In the genomic region with DNA sequence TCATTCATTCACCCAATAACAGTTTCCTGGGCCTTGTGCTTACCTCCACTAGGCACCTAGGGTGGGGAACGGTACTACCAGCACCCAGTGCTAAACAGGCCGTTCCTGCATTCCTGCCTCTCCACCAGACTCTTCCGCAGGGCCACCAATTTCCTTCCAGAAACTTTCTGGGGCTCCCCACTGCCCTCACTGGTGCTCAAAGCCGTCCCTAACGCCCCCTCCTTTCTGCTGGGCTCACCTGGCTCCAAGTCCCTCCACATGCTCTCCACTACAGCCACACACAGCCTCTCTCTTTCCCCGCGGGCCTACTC, we compare ENCODE assay signal across 8 cellular contexts. TPM values are rescaled to one million over a fixed set of nuclear protein-coding genes. Genes with fewer than 3 reads are reported as not detected.
DNase-seq lines count a peak whose midpoint lies in the region; ATAC-seq lines count a peak whose summit lies in the region.
"Had no signal": no experiment of that assay in that cellular context is flagged by ENCODE, and none has a peak within 500 bp of the region (broad histone marks: within the 10 kb centered on the region; RNA-seq: fewer than 3 reads in every experiment).

No MANE protein-coding gene starts in this region.

- peak overlapping the region; percentile 91 for H3K27ac ChIP-seq in stomach smooth muscle (ENCODE audit: low read length)

- POLR2A ChIA-PET in activated CD4-positive, alpha-beta memory T cell treated with anti-CD3 and anti-CD28 coated beads, Interleukin-2, amount 10 ng/mL, durations not matched to agents 7 days and 5 days (lab: Charles Lee) = interaction anchor here (0.9 to 18.3 kb wide), 9 partner anchors 15 to 200 kb away, joined by 3 to 864 read pairs (median 8); a partner anchor contains a TSS

- peak overlapping the region; percentile 42 to 85 for H3K9ac ChIP-seq in stomach smooth muscle (ENCODE audit: low read length in 2 of 2)

- peaks cover 65% of the 10 kb centered on the region for H3K36me3 Mint-ChIP-seq in activated CD4-positive, alpha-beta memory T cell treated with anti-CD3 and anti-CD28 coated beads, Interleukin-2, amount 10 ng/mL, durations not matched to agents 7 days and 5 days (ENCODE audit: low read depth)

- H3K4me3 Mint-ChIP-seq in activated CD4-positive, alpha-beta memory T cell treated with anti-CD3 and anti-CD28 coated beads, Interleukin-2, amount 10 ng/mL, durations not matched to agents 7 days and 5 days = peak overlapping the region; percentile 94

- H3K27ac Mint-ChIP-seq in activated CD4-positive, alpha-beta memory T cell treated with anti-CD3 and anti-CD28 coated beads, Interleukin-2, amount 10 ng/mL, durations not matched to agents 7 days and 5 days = peak overlapping the region; percentile 98

- H3K9me3 ChIP-seq in stomach smooth muscle (ENCODE audit: control insufficient read depth in 2 of 2, low read length in 2 of 2) = no peaks in the 10 kb centered on the region

- peaks cover 77% of the 10 kb centered on the region for H3K4me1 Mint-ChIP-seq in activated CD4-positive, alpha-beta memory T cell treated with anti-CD3 and anti-CD28 coated beads, Interleukin-2, amount 10 ng/mL, durations not matched to agents 7 days and 5 days

- no peak for DNase-seq in activated CD4-positive, alpha-beta memory T cell treated with anti-CD3 and anti-CD28 coated beads, Interleukin-2, amount 10 ng/mL, durations not matched to agents 7 days and 5 days
- DNase-seq in mesenteric fat pad (ENCODE audit: low spot score) (no peak), NCI-H2081 (lab: John Stamatoyannopoulos, UW) (no peak), SKM-1 (lab: John Stamatoyannopoulos, UW; ENCODE audit: unreplicated experiment) (no peak)
- DNase-seq: cortex of kidney had no signal

- peak overlapping the region; percentile 37 for H3K4me3 ChIP-seq in iPS-11a (ENCODE audit: low read depth, low read length)
- H3K4me3 ChIP-seq in stomach smooth muscle (ENCODE audit: low read length in 2 of 2) = peak overlapping the region; percentile 38 to 78

- CTCF ChIA-PET in activated CD4-positive, alpha-beta memory T cell treated with anti-CD3 and anti-CD28 coated beads, Interleukin-2, amount 10 ng/mL, durations not matched to agents 7 days and 5 days (lab: Charles Lee) = interaction anchor here (0.6 to 6.1 kb wide), 3 partner anchors 14 to 50 kb away, joined by 3 to 59 read pairs (median 4); no protein-coding TSS in a partner anchor

- no peaks in the 10 kb centered on the region for H3K9me3 Mint-ChIP-seq in activated CD4-positive, alpha-beta memory T cell treated with anti-CD3 and anti-CD28 coated beads, Interleukin-2, amount 10 ng/mL, durations not matched to agents 7 days and 5 days

- no peaks in the 10 kb centered on the region for H3K27me3 ChIP-seq in stomach smooth muscle (ENCODE audit: control insufficient read depth in 1 of 2, insufficient read depth in 2 of 2, low read length in 2 of 2)

- ATAC-seq in HG02588 (IDR thresholded peaks at IDR 0.05; ENCODE audit: unreplicated experiment) = peak; percentile 1

- peaks cover 10 to 18% of the 10 kb centered on the region in 2 donors for H3K36me3 ChIP-seq in stomach smooth muscle (ENCODE audit: control insufficient read depth in 2 of 2, insufficient read depth in 2 of 2, low read length in 2 of 2)

- no peaks in the 10 kb centered on the region for H3K27me3 Mint-ChIP-seq in activated CD4-positive, alpha-beta memory T cell treated with anti-CD3 and anti-CD28 coated beads, Interleukin-2, amount 10 ng/mL, durations not matched to agents 7 days and 5 days

- H3K4me1 ChIP-seq in stomach smooth muscle (ENCODE audit: control insufficient read depth, insufficient read depth, low read length) = peaks cover 18% of the 10 kb centered on the region

RNA-seq across cellular contexts. Expression of a gene that starts 1.4 kb away (rescaled TPM):
- total RNA-seq in activated CD4-positive, alpha-beta memory T cell treated with anti-CD3 and anti-CD28 coated beads, Interleukin-2, amount 10 ng/mL, durations not matched to agents 7 days and 5 days = 100 to 1,000 TPM; 229 TPM
- 13.7 TPM for total RNA-seq in mesenteric fat pad

RNA-seq across cellular contexts. Expression of a gene that starts 32.9 kb away (rescaled TPM):
- 10 to 100 TPM; 51.8 to 64.0 TPM for total RNA-seq in activated CD4-positive, alpha-beta memory T cell treated with anti-CD3 and anti-CD28 coated beads, Interleukin-2, amount 10 ng/mL, durations not matched to agents 7 days and 5 days
- 54.6 TPM for total RNA-seq in mesenteric fat pad

RNA-seq across cellular contexts. Expression of a gene that starts 51.0 kb away (rescaled TPM):
- 10 to 100 TPM; 73.6 to 74.3 TPM for total RNA-seq in activated CD4-positive, alpha-beta memory T cell treated with anti-CD3 and anti-CD28 coated beads, Interleukin-2, amount 10 ng/mL, durations not matched to agents 7 days and 5 days
- total RNA-seq in mesenteric fat pad = 1.6 TPM

Comparison
In these comparisons a context has a peak if more than half of its experiments do, and no peak if none do; other contexts are left out.
1. RNA of a gene that starts 1.4 kb away (total RNA-seq): 229 TPM in activated CD4-positive, alpha-beta memory T cell treated with anti-CD3 and anti-CD28 coated beads, Interleukin-2, amount 10 ng/mL, durations not matched to agents 7 days and 5 days; 13.7 TPM in mesenteric fat pad (single experiment); every median in the first group is over 10 times any median in the second.
2. RNA of a gene that starts 51.0 kb away (total RNA-seq): 73.6 to 74.3 TPM in activated CD4-positive, alpha-beta memory T cell treated with anti-CD3 and anti-CD28 coated beads, Interleukin-2, amount 10 ng/mL, durations not matched to agents 7 days and 5 days; 1.6 TPM in mesenteric fat pad (single experiment); every median in the first group is over 10 times any median in the second.